In the genomic region with DNA sequence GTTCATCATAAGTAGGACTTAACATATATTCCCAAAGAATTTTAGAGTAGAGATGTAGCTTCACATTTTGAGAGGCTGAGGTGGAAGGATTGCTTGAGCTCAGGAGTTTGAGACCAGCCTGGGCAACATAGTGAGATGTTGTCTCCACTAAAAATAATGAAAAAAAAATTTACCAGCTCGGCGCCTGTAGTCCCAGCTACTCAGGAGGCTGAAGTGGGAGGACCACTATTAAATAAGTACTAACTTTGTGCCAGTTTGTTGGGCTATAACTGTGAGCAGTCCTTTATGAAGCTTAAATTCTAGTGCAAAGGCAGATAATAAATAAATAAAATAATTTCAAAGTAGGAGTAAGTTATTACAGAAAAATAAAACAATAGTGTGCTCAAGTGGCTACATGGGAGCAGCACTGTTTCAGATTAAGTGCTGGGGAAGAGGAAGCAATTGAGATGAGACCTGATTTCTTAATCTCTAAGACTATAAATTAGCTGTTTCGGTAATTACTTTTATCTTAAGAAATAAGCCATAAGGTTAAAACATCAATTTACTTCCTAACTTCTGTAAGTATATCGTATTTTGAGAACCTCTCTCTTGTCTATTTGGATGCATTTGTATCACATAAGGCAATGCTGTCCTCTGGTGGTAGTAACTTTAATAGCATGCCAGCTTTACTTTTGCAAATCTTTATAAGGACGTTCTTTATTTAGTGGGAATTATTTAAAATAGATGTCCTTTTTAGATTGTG, we compare ENCODE assay signal across 8 cellular contexts.
A peak's percentile ranks its signal among the peaks of the same experiment; 100 is the strongest.
DNase-seq lines count a peak whose midpoint lies in the region; ATAC-seq, FAIRE-seq and TF ChIP-seq lines count a peak whose summit lies in the region.

No MANE protein-coding gene starts in this region.

- intact Hi-C loops in left lung (cut with DNase I), result no loop called here

- H3K27me3 Mint-ChIP-seq in type B pancreatic cell, result no peaks in the 10 kb centered on the region

- H3K27ac ChIP-seq in left lung, result no peak overlapping the region

- peaks cover 8% of the 10 kb centered on the region for H3K36me3 Mint-ChIP-seq in type B pancreatic cell

- peak; percentile 32 for DNase-seq in NCI-H2227 (lab: John Stamatoyannopoulos, UW; ENCODE audit: unreplicated experiment)
- no peak for DNase-seq in NCI-H2227 treated with DMSO at 0.1 percent for 48 hours (lab: John Stamatoyannopoulos, UW)
- DNase-seq in HS-27A (ENCODE audit: low read depth), result peak; percentile 9
- DNase-seq in RCC 7860 (ENCODE audit: low spot score), result peak; percentile 45
- peak; percentile 90 for DNase-seq in choroid plexus epithelial cell (ENCODE audit: low read depth)
- no peak for DNase-seq in left lung
- DNase-seq in type B pancreatic cell (ENCODE audit: extremely low spot score, unreplicated experiment), result no peak

- ATAC-seq in GM19397 (IDR thresholded peaks at IDR 0.05; ENCODE audit: unreplicated experiment), result peak; percentile 59
- peak; percentile 93 for ATAC-seq in left lung

- peak; percentile 81 for TF ChIP-seq CTCF in choroid plexus epithelial cell (conservative IDR thresholded peaks at IDR 0.05; ENCODE audit: low read depth, low read length)
- peak; percentile 72 to 97 for TF ChIP-seq CTCF in left lung (IDR thresholded peaks at IDR 0.05)
- peak; percentile 98 for TF ChIP-seq CTCF in type B pancreatic cell (conservative IDR thresholded peaks at IDR 0.05)

- H3K4me3 ChIP-seq in choroid plexus epithelial cell (ENCODE audit: low read depth, low read length), result no peak overlapping the region
- H3K4me3 ChIP-seq in left lung, result no peak overlapping the region

- H3K4me1 ChIP-seq in left lung, result no peaks in the 10 kb centered on the region

- H3K9me3 ChIP-seq in left lung, result no peaks in the 10 kb centered on the region

- no peak overlapping the region for H3K27ac Mint-ChIP-seq in type B pancreatic cell

- FAIRE-seq in RCC 7860 (lab: Jason Lieb, UNC), result peak; percentile 88

- no peaks in the 10 kb centered on the region for H3K9me3 Mint-ChIP-seq in type B pancreatic cell

- no peaks in the 10 kb centered on the region for H3K4me1 Mint-ChIP-seq in type B pancreatic cell (ENCODE audit: unreplicated experiment)

- H3K4me3 Mint-ChIP-seq in type B pancreatic cell, result no peak overlapping the region

- peaks cover 0 to 10% of the 10 kb centered on the region in 2 donors for H3K36me3 ChIP-seq in left lung

- no peaks in the 10 kb centered on the region for H3K27me3 ChIP-seq in left lung

Comparison
In these comparisons a context has a peak if more than half of its experiments do, and no peak if none do; other contexts are left out.
1. DNase-seq: peak in NCI-H2227 (single experiment), HS-27A (single experiment), RCC 7860 (single experiment) and choroid plexus epithelial cell (single experiment); none in NCI-H2227 treated with DMSO at 0.1 percent for 48 hours (single experiment), left lung (0 of 2) and type B pancreatic cell (single experiment).
2. Peak in every context shown above with its lines, with median percentiles within 50 percentile points of each other: CTCF ChIP-seq.